8 cellular contexts compared by ENCODE assay signal in the genomic region with DNA sequence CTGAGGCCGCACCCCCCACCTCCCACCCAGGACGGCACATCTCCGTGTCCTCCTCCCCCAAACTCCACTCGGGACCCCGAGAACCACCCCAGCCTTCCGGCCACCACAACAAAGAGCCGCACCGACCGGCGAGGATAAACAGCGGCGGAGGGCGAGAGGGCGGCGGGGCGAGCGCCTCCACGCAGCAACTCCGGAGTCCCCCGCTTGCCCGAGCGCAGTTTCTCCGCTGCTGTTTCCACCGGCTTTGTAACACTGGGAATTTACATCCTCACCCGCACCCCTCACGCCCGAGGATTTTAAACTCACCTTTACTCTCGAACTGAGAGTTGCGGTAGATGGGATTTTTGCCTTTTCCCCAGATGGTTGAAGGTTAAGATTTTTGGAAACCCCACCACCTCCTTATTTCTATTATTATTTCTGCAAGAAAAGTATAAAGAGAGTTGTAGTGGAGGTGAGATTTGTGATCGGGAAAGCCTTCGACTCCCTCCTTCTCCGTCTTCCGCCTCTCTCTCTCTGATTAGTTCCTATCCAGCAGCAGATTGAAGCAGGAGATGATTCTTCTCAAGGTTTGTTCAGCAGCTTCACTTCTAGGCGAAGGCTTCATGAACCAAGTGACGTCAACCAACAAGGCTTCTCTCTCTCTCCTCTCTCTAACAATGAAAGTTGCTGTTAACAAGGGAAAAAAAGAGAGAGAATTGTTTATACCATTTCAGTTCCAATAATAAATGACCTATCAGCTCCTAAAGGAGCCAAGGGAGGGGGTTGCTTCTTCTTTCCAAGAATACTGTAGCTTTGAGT. TPM values are rescaled to one million over a fixed set of nuclear protein-coding genes. Genes with fewer than 3 reads are reported as not detected.
DNase-seq lines count a peak whose midpoint lies in the region; ATAC-seq and TF ChIP-seq lines count a peak whose summit lies in the region.

A gene with protein sequence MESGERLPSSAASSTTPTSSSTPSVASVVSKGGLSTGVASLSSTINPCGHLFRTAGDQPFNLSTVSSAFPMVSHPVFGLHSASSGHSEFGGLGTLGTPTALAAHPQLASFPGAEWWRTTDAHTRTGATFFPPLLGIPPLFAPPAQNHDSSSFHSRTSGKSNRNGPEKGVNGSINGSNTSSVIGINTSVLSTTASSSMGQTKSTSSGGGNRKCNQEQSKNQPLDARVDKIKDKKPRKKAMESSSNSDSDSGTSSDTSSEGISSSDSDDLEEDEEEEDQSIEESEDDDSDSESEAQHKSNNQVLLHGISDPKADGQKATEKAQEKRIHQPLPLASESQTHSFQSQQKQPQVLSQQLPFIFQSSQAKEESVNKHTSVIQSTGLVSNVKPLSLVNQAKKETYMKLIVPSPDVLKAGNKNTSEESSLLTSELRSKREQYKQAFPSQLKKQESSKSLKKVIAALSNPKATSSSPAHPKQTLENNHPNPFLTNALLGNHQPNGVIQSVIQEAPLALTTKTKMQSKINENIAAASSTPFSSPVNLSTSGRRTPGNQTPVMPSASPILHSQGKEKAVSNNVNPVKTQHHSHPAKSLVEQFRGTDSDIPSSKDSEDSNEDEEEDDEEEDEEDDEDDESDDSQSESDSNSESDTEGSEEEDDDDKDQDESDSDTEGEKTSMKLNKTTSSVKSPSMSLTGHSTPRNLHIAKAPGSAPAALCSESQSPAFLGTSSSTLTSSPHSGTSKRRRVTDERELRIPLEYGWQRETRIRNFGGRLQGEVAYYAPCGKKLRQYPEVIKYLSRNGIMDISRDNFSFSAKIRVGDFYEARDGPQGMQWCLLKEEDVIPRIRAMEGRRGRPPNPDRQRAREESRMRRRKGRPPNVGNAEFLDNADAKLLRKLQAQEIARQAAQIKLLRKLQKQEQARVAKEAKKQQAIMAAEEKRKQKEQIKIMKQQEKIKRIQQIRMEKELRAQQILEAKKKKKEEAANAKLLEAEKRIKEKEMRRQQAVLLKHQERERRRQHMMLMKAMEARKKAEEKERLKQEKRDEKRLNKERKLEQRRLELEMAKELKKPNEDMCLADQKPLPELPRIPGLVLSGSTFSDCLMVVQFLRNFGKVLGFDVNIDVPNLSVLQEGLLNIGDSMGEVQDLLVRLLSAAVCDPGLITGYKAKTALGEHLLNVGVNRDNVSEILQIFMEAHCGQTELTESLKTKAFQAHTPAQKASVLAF (N-terminal part only) (minus strand): TSS at position 613 of the 798 bp plus-strand sequence. CDS start 137,829 bp downstream, outside the sequence.

- peak within 1 kb of the TSS; percentile 99 for H3K56ac ChIP-seq in mesendoderm (ENCODE audit: low read length)

- H3K27ac Mint-ChIP-seq in activated CD8-positive, alpha-beta T cell treated with anti-CD3 and anti-CD28 coated beads, Interleukin-2, amount 10 ng/mL, durations not matched to agents 7 days and 5 days = no peak within 1 kb of the TSS
- H3K27ac Mint-ChIP-seq in stimulated activated naive CD8-positive, alpha-beta T cell treated with anti-CD3 and anti-CD28 coated beads, Interleukin-15, Interleukin-2, amounts not matched to agents 100 ng/mL and 50 ng/mL, for 24 hours = peak within 1 kb of the TSS; percentile 68

- H3K18ac ChIP-seq in mesendoderm (ENCODE audit: low read length) = peak within 1 kb of the TSS; percentile 97

- H2BK120ac ChIP-seq in mesendoderm (ENCODE audit: low read depth, low read length) = peak within 1 kb of the TSS; percentile 88

- H3K4me1 ChIP-seq in mesendoderm (ENCODE audit: control insufficient read depth, low read depth, low read length) = no peaks in the 10 kb centered on the region

- H4K5ac ChIP-seq in mesendoderm (ENCODE audit: low read length) = no peak within 1 kb of the TSS

- H3K79me1 ChIP-seq in mesendoderm (ENCODE audit: low read length) = no peaks in the 10 kb centered on the region

- H3K23ac ChIP-seq in mesendoderm (ENCODE audit: low read length) = peak within 1 kb of the TSS; percentile 82

- H3K27me3 Mint-ChIP-seq in activated CD8-positive, alpha-beta T cell treated with anti-CD3 and anti-CD28 coated beads, Interleukin-2, amount 10 ng/mL, durations not matched to agents 7 days and 5 days (ENCODE audit: low read depth) = peaks cover 20% of the 10 kb centered on the region
- H3K27me3 Mint-ChIP-seq in stimulated activated naive CD8-positive, alpha-beta T cell treated with anti-CD3 and anti-CD28 coated beads, Interleukin-15, Interleukin-2, amounts not matched to agents 100 ng/mL and 50 ng/mL, for 24 hours = peaks cover 31% of the 10 kb centered on the region

- H3K9me3 Mint-ChIP-seq in activated CD8-positive, alpha-beta T cell treated with anti-CD3 and anti-CD28 coated beads, Interleukin-2, amount 10 ng/mL, durations not matched to agents 7 days and 5 days (ENCODE audit: insufficient read depth) = no peaks in the 10 kb centered on the region
- no peaks in the 10 kb centered on the region for H3K9me3 Mint-ChIP-seq in stimulated activated naive CD8-positive, alpha-beta T cell treated with anti-CD3 and anti-CD28 coated beads, Interleukin-15, Interleukin-2, amounts not matched to agents 100 ng/mL and 50 ng/mL, for 24 hours

- H3K9ac ChIP-seq in mesendoderm (ENCODE audit: low read length) = peak within 1 kb of the TSS; percentile 81

- no peak within 1 kb of the TSS for H2AK5ac ChIP-seq in mesendoderm (ENCODE audit: low read length)

- H3K27me3 ChIP-seq in BJ (ENCODE audit: control insufficient read depth, insufficient read depth, low read length) = no peaks in the 10 kb centered on the region
- H3K27me3 ChIP-seq in mesendoderm (ENCODE audit: insufficient read depth, low read length, poor library complexity) = no peaks in the 10 kb centered on the region

- POLR2A ChIA-PET in BJ (lab: Charles Lee) = interaction anchor here (0.5 to 0.6 kb wide), 2 partner anchors 551 to 725 kb away, joined by 3 read pairs; no protein-coding TSS in a partner anchor
- POLR2A ChIA-PET in activated CD8-positive, alpha-beta T cell treated with anti-CD3 and anti-CD28 coated beads, Interleukin-2, amount 10 ng/mL, durations not matched to agents 7 days and 5 days (lab: Charles Lee) = no interaction called here

- H3K4me2 ChIP-seq in mesendoderm (ENCODE audit: low read length) = peak within 1 kb of the TSS; percentile 52

- H3K36me3 ChIP-seq in BJ (ENCODE audit: control insufficient read depth, insufficient read depth, low read length) = no peaks in the 10 kb centered on the region
- no peaks in the 10 kb centered on the region for H3K36me3 ChIP-seq in mesendoderm (ENCODE audit: control insufficient read depth, insufficient read depth, low read length)

- no peak for TF ChIP-seq CTCF in BJ (IDR thresholded peaks at IDR 0.05; ENCODE audit: insufficient read depth, low read depth, low read length)
- TF ChIP-seq CTCF in epithelial cell of proximal tubule (conservative IDR thresholded peaks at IDR 0.05; ENCODE audit: low read depth, low read length) = no peak

- peak within 1 kb of the TSS; percentile 69 for H2BK5ac ChIP-seq in mesendoderm (ENCODE audit: low read length)

- CTCF ChIA-PET in BJ (lab: Yijun Ruan, JAX) = no interaction called here
- CTCF ChIA-PET in activated CD8-positive, alpha-beta T cell treated with anti-CD3 and anti-CD28 coated beads, Interleukin-2, amount 10 ng/mL, durations not matched to agents 7 days and 5 days (lab: Charles Lee) = interaction anchor here (1.1 kb wide), 1 partner anchor 140 kb away, joined by 3 read pairs; no protein-coding TSS in a partner anchor

- H4K8ac ChIP-seq in mesendoderm (ENCODE audit: low read depth, low read length) = peak within 1 kb of the TSS; percentile 83

- WGBS in mesendoderm (ENCODE audit: extremely low coverage, insufficient coverage, low lambda C conversion rate) = no CpG with 5 or more reads among the region's 35 CpGs

- H3K27ac ChIP-seq in mesendoderm (ENCODE audit: low read depth, low read length) = peak within 1 kb of the TSS; percentile 98

- H2BK15ac ChIP-seq in mesendoderm (replicated peaks; ENCODE audit: low read depth) = no peak within 1 kb of the TSS

- peaks cover 12% of the 10 kb centered on the region for H3K4me1 Mint-ChIP-seq in activated CD8-positive, alpha-beta T cell treated with anti-CD3 and anti-CD28 coated beads, Interleukin-2, amount 10 ng/mL, durations not matched to agents 7 days and 5 days (ENCODE audit: low read depth)
- H3K4me1 Mint-ChIP-seq in stimulated activated naive CD8-positive, alpha-beta T cell treated with anti-CD3 and anti-CD28 coated beads, Interleukin-15, Interleukin-2, amounts not matched to agents 100 ng/mL and 50 ng/mL, for 24 hours (ENCODE audit: low read depth) = peaks cover 15% of the 10 kb centered on the region

- peaks cover 3% of the 10 kb centered on the region for H3K79me2 ChIP-seq in mesendoderm (ENCODE audit: control insufficient read depth, insufficient read depth, low read length)

- peak within 1 kb of the TSS; percentile 83 for H3K4ac ChIP-seq in mesendoderm (ENCODE audit: low read depth, low read length)

- H3K4me3 ChIP-seq in BJ (ENCODE audit: low read depth, low read length) = peak within 1 kb of the TSS; percentile 93
- peak within 1 kb of the TSS; percentile 81 for H3K4me3 ChIP-seq in epithelial cell of proximal tubule (ENCODE audit: low read depth, low read length)
- H3K4me3 ChIP-seq in mesendoderm (ENCODE audit: low read length) = peak within 1 kb of the TSS; percentile 85

- DNase-seq in BJ (ENCODE audit: low read depth) = no peak
- peak; percentile 89 for DNase-seq in NCI-H2227 treated with DMSO at 0.1 percent for 48 hours (lab: John Stamatoyannopoulos, UW)
- DNase-seq in activated CD8-positive, alpha-beta T cell treated with anti-CD3 and anti-CD28 coated beads, Interleukin-2, amount 10 ng/mL, durations not matched to agents 7 days and 5 days = no peak
- DNase-seq in epithelial cell of proximal tubule (ENCODE audit: low read depth) = peak; percentile 70
- peak; percentile 91 for DNase-seq in mesendoderm

- peak within 1 kb of the TSS; percentile 80 for H3K4me3 Mint-ChIP-seq in activated CD8-positive, alpha-beta T cell treated with anti-CD3 and anti-CD28 coated beads, Interleukin-2, amount 10 ng/mL, durations not matched to agents 7 days and 5 days
- peak within 1 kb of the TSS; percentile 87 for H3K4me3 Mint-ChIP-seq in stimulated activated naive CD8-positive, alpha-beta T cell treated with anti-CD3 and anti-CD28 coated beads, Interleukin-15, Interleukin-2, amounts not matched to agents 100 ng/mL and 50 ng/mL, for 24 hours

- ATAC-seq in GM18867 (IDR thresholded peaks at IDR 0.05; ENCODE audit: unreplicated experiment) = peak; percentile 60
- peak; percentile 56 for ATAC-seq in HG03064 (IDR thresholded peaks at IDR 0.05; ENCODE audit: low read depth, unreplicated experiment)
- ATAC-seq in activated CD8-positive, alpha-beta T cell treated with anti-CD3 and anti-CD28 coated beads, Interleukin-2, amount 10 ng/mL, durations not matched to agents 7 days and 5 days = peak; percentile 79

- no peaks in the 10 kb centered on the region for H3K36me3 Mint-ChIP-seq in activated CD8-positive, alpha-beta T cell treated with anti-CD3 and anti-CD28 coated beads, Interleukin-2, amount 10 ng/mL, durations not matched to agents 7 days and 5 days (ENCODE audit: low read depth)
- no peaks in the 10 kb centered on the region for H3K36me3 Mint-ChIP-seq in stimulated activated naive CD8-positive, alpha-beta T cell treated with anti-CD3 and anti-CD28 coated beads, Interleukin-15, Interleukin-2, amounts not matched to agents 100 ng/mL and 50 ng/mL, for 24 hours (ENCODE audit: low read depth)

RNA-seq across cellular contexts. Expression of the gene that starts here (rescaled TPM):
- polyA plus RNA-seq in BJ (2011; rRNA removed) = 16.0 and 21.6 TPM in 2 replicates
- polyA minus RNA-seq in BJ (2011; rRNA and poly(A)+ RNA removed) = 60.0 and 66.6 TPM in 2 replicates
- total RNA-seq in activated CD8-positive, alpha-beta T cell treated with anti-CD3 and anti-CD28 coated beads, Interleukin-2, amount 10 ng/mL, durations not matched to agents 7 days and 5 days = 1 to 10 TPM; 7.4 to 8.5 TPM
- 13.0 and 34.1 TPM in 2 replicates for total RNA-seq in epithelial cell of proximal tubule
- polyA plus RNA-seq in mesendoderm (2013, experiment 1 of 2) = 8.0 TPM
- polyA plus RNA-seq in mesendoderm (2013, experiment 2 of 2) = 7.7 TPM

Comparison
In these comparisons a context has a peak if more than half of its experiments do, and no peak if none do; other contexts are left out.
1. DNase-seq: peak in NCI-H2227 treated with DMSO at 0.1 percent for 48 hours (single experiment), epithelial cell of proximal tubule (single experiment) and mesendoderm (single experiment); none in BJ (single experiment) and activated CD8-positive, alpha-beta T cell treated with anti-CD3 and anti-CD28 coated beads, Interleukin-2, amount 10 ng/mL, durations not matched to agents 7 days and 5 days (single experiment).
2. Peak in every context shown above with its lines, with median percentiles within 50 percentile points of each other: H3K4me3 ChIP-seq and ATAC-seq.